Comparison of ENCODE assay signal across 12 cellular contexts in the genomic region with DNA sequence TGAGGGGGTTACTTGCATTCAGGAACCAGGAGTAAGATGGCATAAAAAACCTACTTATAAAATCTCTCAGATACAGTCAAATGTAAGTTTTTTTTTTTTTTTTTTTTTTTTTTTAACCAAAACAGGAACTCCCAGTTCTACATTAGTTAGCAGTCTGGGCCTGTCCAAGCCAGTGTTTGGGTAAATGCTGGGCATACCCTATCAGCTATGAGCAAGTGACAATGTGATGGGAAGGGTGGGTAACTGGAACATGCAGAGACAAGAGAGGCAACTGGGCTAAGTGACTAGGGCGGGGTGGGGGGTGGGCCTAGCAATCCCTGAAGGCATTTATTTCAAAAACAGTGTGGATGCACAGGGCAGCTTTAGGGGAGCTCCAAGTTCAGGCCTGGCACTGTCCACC. TPM values are rescaled to one million over a fixed set of nuclear protein-coding genes. Genes with fewer than 3 reads are reported as not detected.
DNase-seq lines count a peak whose midpoint lies in the region; ATAC-seq and TF ChIP-seq lines count a peak whose summit lies in the region.
"Had no signal": no experiment of that assay in that cellular context is flagged by ENCODE, and none has a peak within 500 bp of the region (broad histone marks: within the 10 kb centered on the region; RNA-seq: fewer than 3 reads in every experiment).

No MANE protein-coding gene starts in this region.

- no peak overlapping the region for H3K4me3 ChIP-seq in gastrocnemius medialis

- H3K4me1 ChIP-seq in gastrocnemius medialis = peaks cover 0 to 13% of the 10 kb centered on the region in 2 donors

- no peak for TF ChIP-seq CTCF in gastrocnemius medialis (IDR thresholded peaks at IDR 0.05 in 4 of 5, conservative IDR thresholded peaks at IDR 0.05 in 1 of 5)

- peak overlapping the region in 2 of 4 donors; percentile 98 to 99 for H3K27ac ChIP-seq in gastrocnemius medialis

- H3K36me3 Mint-ChIP-seq in stimulated activated naive CD8-positive, alpha-beta T cell treated with anti-CD3 and anti-CD28 coated beads, Interleukin-15, Interleukin-2, amounts not matched to agents 100 ng/mL and 50 ng/mL, for 24 hours (ENCODE audit: low read depth) = peaks cover 10% of the 10 kb centered on the region
- H3K36me3 Mint-ChIP-seq in activated naive CD8-positive, alpha-beta T cell treated with anti-CD3 and anti-CD28 coated beads, Interleukin-2, amount 50 U/mL, for 24 hours (ENCODE audit: low read depth) = peaks cover 9% of the 10 kb centered on the region
- H3K36me3 Mint-ChIP-seq in naive thymus-derived CD8-positive, alpha-beta T cell = peaks cover 5 to 25% (median 6%) of the 10 kb centered on the region in 3 donors

- H3K9me3 Mint-ChIP-seq in stimulated activated naive CD8-positive, alpha-beta T cell treated with anti-CD3 and anti-CD28 coated beads, Interleukin-15, Interleukin-2, amounts not matched to agents 100 ng/mL and 50 ng/mL, for 24 hours = no peaks in the 10 kb centered on the region
- H3K9me3 Mint-ChIP-seq in activated naive CD8-positive, alpha-beta T cell treated with anti-CD3 and anti-CD28 coated beads, Interleukin-2, amount 50 U/mL, for 24 hours = no peaks in the 10 kb centered on the region
- H3K9me3 Mint-ChIP-seq in naive thymus-derived CD8-positive, alpha-beta T cell = no peaks in the 10 kb centered on the region

- TF ChIP-seq POLR2A in gastrocnemius medialis (IDR thresholded peaks at IDR 0.05) = no peak

- H3K4me1 Mint-ChIP-seq in stimulated activated naive CD8-positive, alpha-beta T cell treated with anti-CD3 and anti-CD28 coated beads, Interleukin-15, Interleukin-2, amounts not matched to agents 100 ng/mL and 50 ng/mL, for 24 hours (ENCODE audit: low read depth) = peaks cover 60% of the 10 kb centered on the region
- H3K4me1 Mint-ChIP-seq in activated naive CD8-positive, alpha-beta T cell treated with anti-CD3 and anti-CD28 coated beads, Interleukin-2, amount 50 U/mL, for 24 hours = peaks cover 55% of the 10 kb centered on the region
- peaks cover 21 to 73% (median 62%) of the 10 kb centered on the region in 4 donors for H3K4me1 Mint-ChIP-seq in naive thymus-derived CD8-positive, alpha-beta T cell

- H3K4me3 Mint-ChIP-seq in stimulated activated naive CD8-positive, alpha-beta T cell treated with anti-CD3 and anti-CD28 coated beads, Interleukin-15, Interleukin-2, amounts not matched to agents 100 ng/mL and 50 ng/mL, for 24 hours = no peak overlapping the region
- H3K4me3 Mint-ChIP-seq in activated naive CD8-positive, alpha-beta T cell treated with anti-CD3 and anti-CD28 coated beads, Interleukin-2, amount 50 U/mL, for 24 hours = peak overlapping the region; percentile 90
- peak overlapping the region; percentile 36 to 99 (median 94) for H3K4me3 Mint-ChIP-seq in naive thymus-derived CD8-positive, alpha-beta T cell

- ATAC-seq in stimulated activated naive CD8-positive, alpha-beta T cell treated with anti-CD3 and anti-CD28 coated beads, Interleukin-15, Interleukin-2, amounts not matched to agents 100 U/mL and 50 U/mL, for 24 hours = no peak
- ATAC-seq in activated naive CD8-positive, alpha-beta T cell treated with anti-CD3 and anti-CD28 coated beads, Interleukin-2, amount 50 U/mL, for 24 hours = no peak
- no peak for ATAC-seq in naive thymus-derived CD8-positive, alpha-beta T cell
- ATAC-seq in gastrocnemius medialis = no peak
- ATAC-seq in GM21529 (IDR thresholded peaks at IDR 0.05; ENCODE audit: unreplicated experiment) = no peak

- H3K9me3 ChIP-seq in gastrocnemius medialis = no peaks in the 10 kb centered on the region
- H3K9me3 ChIP-seq: BE2C had no signal

- H3K27me3 ChIP-seq in gastrocnemius medialis = no peaks in the 10 kb centered on the region
- H3K27me3 ChIP-seq: BE2C had no signal

- no peaks in the 10 kb centered on the region for H3K36me3 ChIP-seq in gastrocnemius medialis
- H3K36me3 ChIP-seq: BE2C had no signal

- intact Hi-C loops in gastrocnemius medialis (cut with DNase I; ENCODE audit: low total_unique reads) = loop anchor here (10.0 kb wide), 1 partner anchor 1309 kb away; the partner anchor contains the start of gene RFK
- intact Hi-C loops in posterior cingulate gyrus (cut with DNase I) = loop anchor here (5.0 to 10.0 kb wide), 3 partner anchors 102 to 1309 kb away; partner anchors contain the start of genes C9orf40 and RFK

- H3K27me3 Mint-ChIP-seq in stimulated activated naive CD8-positive, alpha-beta T cell treated with anti-CD3 and anti-CD28 coated beads, Interleukin-15, Interleukin-2, amounts not matched to agents 100 ng/mL and 50 ng/mL, for 24 hours = no peaks in the 10 kb centered on the region
- H3K27me3 Mint-ChIP-seq in activated naive CD8-positive, alpha-beta T cell treated with anti-CD3 and anti-CD28 coated beads, Interleukin-2, amount 50 U/mL, for 24 hours = no peaks in the 10 kb centered on the region
- no peaks in the 10 kb centered on the region for H3K27me3 Mint-ChIP-seq in naive thymus-derived CD8-positive, alpha-beta T cell

- DNase-seq in stimulated activated naive CD8-positive, alpha-beta T cell treated with anti-CD3 and anti-CD28 coated beads, Interleukin-15, Interleukin-2, amounts not matched to agents 100 U/mL and 50 U/mL, for 24 hours = no peak
- no peak for DNase-seq in activated naive CD8-positive, alpha-beta T cell treated with anti-CD3 and anti-CD28 coated beads, Interleukin-2, amount 50 U/mL, for 24 hours
- DNase-seq in naive thymus-derived CD8-positive, alpha-beta T cell = no peak
- DNase-seq in NCI-H82 (lab: John Stamatoyannopoulos, UW) = no peak
- DNase-seq in gastrocnemius medialis = no peak
- DNase-seq in posterior cingulate gyrus = no peak
- DNase-seq: activated CD4-positive, alpha-beta T cell treated with anti-CD3 and anti-CD28 coated beads for 4 hours; anterior cingulate cortex; BE2C; NCI-H187 had no signal

- in situ Hi-C loops in gastrocnemius medialis (cut with MboI; ENCODE audit: low sequenced_read_pairs in 4 of 4) = loop anchor here in 1 of 4 donors (10.0 kb wide), 1 partner anchor 61 kb away; the partner anchor contains the start of gene CARNMT1

- POLR2A ChIA-PET in naive thymus-derived CD8-positive, alpha-beta T cell (lab: Charles Lee) = interaction anchor here (1.0 to 5.2 kb wide), 4 partner anchors 59 to 133 kb away, joined by 3 to 76 read pairs (median 28); partner anchors contain the start of genes C9orf40 and CARNMT1

- peak overlapping the region; percentile 62 for H3K27ac Mint-ChIP-seq in stimulated activated naive CD8-positive, alpha-beta T cell treated with anti-CD3 and anti-CD28 coated beads, Interleukin-15, Interleukin-2, amounts not matched to agents 100 ng/mL and 50 ng/mL, for 24 hours
- no peak overlapping the region for H3K27ac Mint-ChIP-seq in activated naive CD8-positive, alpha-beta T cell treated with anti-CD3 and anti-CD28 coated beads, Interleukin-2, amount 50 U/mL, for 24 hours
- peak overlapping the region; percentile 43 to 96 (median 76) for H3K27ac Mint-ChIP-seq in naive thymus-derived CD8-positive, alpha-beta T cell

RNA-seq across cellular contexts. Expression of gene NMRK1, which starts 2.3 kb away (rescaled TPM):
- 10 to 100 TPM; 79.5 to 85.3 TPM for total RNA-seq in naive thymus-derived CD8-positive, alpha-beta T cell
- 10 to 100 TPM; 43.0 to 67.5 (median 55.4) TPM for polyA plus RNA-seq in naive thymus-derived CD8-positive, alpha-beta T cell
- total RNA-seq in gastrocnemius medialis = 10 to 100 TPM; 10.5 to 20.6 (median 18.6) TPM

RNA-seq across cellular contexts. Expression of gene OSTF1, which starts 2.7 kb away (rescaled TPM):
- 10 to 100 TPM; 51.6 to 53.4 TPM for total RNA-seq in naive thymus-derived CD8-positive, alpha-beta T cell
- polyA plus RNA-seq in naive thymus-derived CD8-positive, alpha-beta T cell = 100 to 1,000 TPM; 131 to 151 (median 132) TPM
- 1 to 10 TPM; 5.2 to 9.8 (median 6.2) TPM for total RNA-seq in gastrocnemius medialis

RNA-seq across cellular contexts. Expression of gene CARNMT1, which starts 57.5 kb away (rescaled TPM):
- 10 to 100 TPM; 33.0 to 41.3 TPM for total RNA-seq in naive thymus-derived CD8-positive, alpha-beta T cell
- 10 to 100 TPM; 11.1 to 16.2 (median 12.8) TPM for polyA plus RNA-seq in naive thymus-derived CD8-positive, alpha-beta T cell
- total RNA-seq in gastrocnemius medialis = 10 to 100 TPM in 2 of 4 donors, 1 to 10 TPM in 2; 6.9 to 28.9 (median 14.6) TPM

Comparison
In these comparisons a context has a peak if more than half of its experiments do, and no peak if none do; other contexts are left out.
1. RNA of gene OSTF1, which starts 2.7 kb away (total RNA-seq): 51.6 to 53.4 TPM in naive thymus-derived CD8-positive, alpha-beta T cell; 5.2 to 9.8 TPM in gastrocnemius medialis; every median in the first group is over 4 times any median in the second.